8 cellular contexts compared by ENCODE assay signal in the genomic region with DNA sequence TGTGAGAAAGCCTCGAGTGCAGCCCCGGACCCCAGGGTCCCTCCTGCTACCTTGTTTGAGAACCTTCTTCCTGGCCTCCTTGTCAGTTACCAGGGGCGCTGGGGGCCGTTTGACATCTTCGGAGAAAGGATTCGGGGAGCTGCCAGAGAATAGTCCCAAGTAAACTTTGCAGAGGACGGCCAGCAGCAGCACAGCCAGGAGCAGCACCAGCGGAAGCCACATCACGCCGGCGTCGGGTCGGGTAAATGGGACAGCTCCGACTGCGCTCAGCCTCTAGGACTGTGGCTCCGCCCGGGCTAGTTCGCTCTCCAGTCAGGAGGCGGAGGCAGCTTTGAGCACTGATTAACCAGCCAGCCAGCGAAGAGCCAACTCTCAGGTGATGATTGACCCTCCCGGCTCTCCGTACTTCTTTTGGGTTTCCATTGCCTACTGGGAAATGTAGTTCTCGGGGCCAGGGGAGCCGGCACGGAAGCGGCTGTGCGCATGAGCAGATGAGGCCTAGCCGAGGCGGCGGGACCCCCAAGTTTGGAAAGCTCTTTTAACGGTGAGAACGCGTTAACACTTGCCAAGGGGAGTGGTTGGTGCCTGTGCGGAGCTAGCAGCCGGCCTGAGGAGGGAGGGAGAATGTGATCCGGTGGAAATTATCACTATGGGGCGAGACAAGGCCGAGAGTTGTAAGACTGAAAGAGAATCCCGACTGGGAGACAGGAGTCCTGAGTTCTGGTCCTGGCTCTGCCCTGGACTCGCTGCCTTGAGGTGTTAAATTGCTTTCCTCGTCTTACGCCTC. TPM values are rescaled to one million over a fixed set of nuclear protein-coding genes. Genes with fewer than 3 reads are reported as not detected.
A peak's percentile ranks its signal among the peaks of the same experiment; 100 is the strongest.
DNase-seq lines count a peak whose midpoint lies in the region; ATAC-seq and TF ChIP-seq lines count a peak whose summit lies in the region.

A gene (plus strand): TSS at position 484 of the 787 bp plus-strand sequence. CDS start 2,430 bp downstream, outside the sequence.
A gene (minus strand): TSS at position 243 of the 787 bp plus-strand sequence. CDS start 21 bp downstream, at position 222.

- H3K36me3 ChIP-seq in ascending aorta (peaks cover 18 to 25% of the 10 kb centered on the region in 2 donors), uterus (no peaks in the 10 kb centered on the region)

- TF ChIP-seq CTCF in ascending aorta (IDR thresholded peaks at IDR 0.05) (no peak), uterus (IDR thresholded peaks at IDR 0.05) (peak in 3 of 4 experiments; percentile 9 to 18 (median 14))

- DNase-seq in NCI-H1930 (lab: John Stamatoyannopoulos, UW): peak; percentile 97 to 98
- peak; percentile 97 for DNase-seq in T-helper 2 cell treated with Interferon-gamma antibody and Interleukin-4, amounts not matched to agents 5 μg/mL and 100 μg/mL, for 36 hours (ENCODE audit: low spot score)
- DNase-seq in ascending aorta (ENCODE audit: low spot score in 2 of 2): peak; percentile 95 to 100
- peak; percentile 97 to 98 (median 97) for DNase-seq in right cardiac atrium
- DNase-seq in pulmonary artery endothelial cell (ENCODE audit: low read depth, low spot score): peak; percentile 98
- peak; percentile 96 to 99 for DNase-seq in uterus

- ATAC-seq in GM18502 (IDR thresholded peaks at IDR 0.05; ENCODE audit: poor library complexity, unreplicated experiment) (peak; percentile 95), HG02970 (IDR thresholded peaks at IDR 0.05; ENCODE audit: low FRiP score, unreplicated experiment) (peak; percentile 97), right cardiac atrium (peak; percentile 97 to 98)

- H3K27me3 Mint-ChIP-seq in T-helper 2 cell treated with Interferon-gamma antibody and Interleukin-4, amounts not matched to agents 5 μg/mL and 100 μg/mL, for 36 hours (ENCODE audit: low read depth): no peaks in the 10 kb centered on the region

- H3K4me3 Mint-ChIP-seq in T-helper 2 cell treated with Interferon-gamma antibody and Interleukin-4, amounts not matched to agents 5 μg/mL and 100 μg/mL, for 36 hours: peak within 1 kb of the TSS; percentile 100

- H3K36me3 Mint-ChIP-seq in T-helper 2 cell treated with Interferon-gamma antibody and Interleukin-4, amounts not matched to agents 5 μg/mL and 100 μg/mL, for 36 hours (ENCODE audit: low read depth): peaks cover 33% of the 10 kb centered on the region

- peak within 1 kb of the TSS; percentile 98 for H3K27ac Mint-ChIP-seq in T-helper 2 cell treated with Interferon-gamma antibody and Interleukin-4, amounts not matched to agents 5 μg/mL and 100 μg/mL, for 36 hours

- H3K4me1 ChIP-seq in ascending aorta (peaks cover 11 to 13% of the 10 kb centered on the region in 2 donors), right cardiac atrium (ENCODE audit: control insufficient read depth, insufficient read depth, low read length) (peaks cover 6% of the 10 kb centered on the region), uterus (peaks cover 0 to 4% of the 10 kb centered on the region in 2 donors)

- peak within 1 kb of the TSS; percentile 81 to 83 for H3K4me3 ChIP-seq in ascending aorta
- peak within 1 kb of the TSS; percentile 89 for H3K4me3 ChIP-seq in right cardiac atrium (ENCODE audit: low read length)
- peak within 1 kb of the TSS; percentile 74 to 89 for H3K4me3 ChIP-seq in uterus

- H3K27me3 ChIP-seq in ascending aorta (no peaks in the 10 kb centered on the region), right cardiac atrium (ENCODE audit: control insufficient read depth, insufficient read depth) (no peaks in the 10 kb centered on the region), uterus (no peaks in the 10 kb centered on the region)

- intact Hi-C loops in ascending aorta (cut with DNase I) (loop anchor here (1.0 to 2.0 kb wide), 2 partner anchors 26 to 64 kb away; a partner anchor contains a TSS), right cardiac atrium (cut with DNase I) (no loop called here), uterus (cut with DNase I; ENCODE audit: low total_unique reads) (no loop called here)

- under 1% methylated on average over 42 of the region's 42 CpGs for WGBS in right cardiac atrium

- peak; percentile 84 to 92 for TF ChIP-seq POLR2A in uterus (IDR thresholded peaks at IDR 0.05)

- no peaks in the 10 kb centered on the region for H3K9me3 ChIP-seq in ascending aorta
- H3K9me3 ChIP-seq in right cardiac atrium (ENCODE audit: control insufficient read depth, low read length): no peaks in the 10 kb centered on the region
- H3K9me3 ChIP-seq in uterus: no peaks in the 10 kb centered on the region

- H3K4me1 Mint-ChIP-seq in T-helper 2 cell treated with Interferon-gamma antibody and Interleukin-4, amounts not matched to agents 5 μg/mL and 100 μg/mL, for 36 hours (ENCODE audit: low read depth): peaks cover 36% of the 10 kb centered on the region

- H3K9me3 Mint-ChIP-seq in T-helper 2 cell treated with Interferon-gamma antibody and Interleukin-4, amounts not matched to agents 5 μg/mL and 100 μg/mL, for 36 hours: no peaks in the 10 kb centered on the region

- H3K27ac ChIP-seq in ascending aorta: peak within 1 kb of the TSS; percentile 80 to 91
- peak within 1 kb of the TSS; percentile 91 for H3K27ac ChIP-seq in right cardiac atrium (ENCODE audit: low read length)
- H3K27ac ChIP-seq in uterus: peak within 1 kb of the TSS; percentile 84 to 93

RNA-seq across cellular contexts. Expression of the first gene that starts in this region (rescaled TPM):
- total RNA-seq in ascending aorta (7.1 TPM), right cardiac atrium (10 to 100 TPM; 11.5 to 16.1 (median 13.0) TPM), pulmonary artery endothelial cell (8.3 and 17.9 TPM in 2 replicates), uterus (10 to 100 TPM; 12.8 to 45.3 (median 21.0) TPM)
- polyA plus RNA-seq in right cardiac atrium: 10.7 TPM

RNA-seq across cellular contexts. Expression of the second gene that starts in this region (rescaled TPM):
- total RNA-seq in ascending aorta (20.6 TPM), right cardiac atrium (10 to 100 TPM; 22.4 to 33.5 (median 27.9) TPM), pulmonary artery endothelial cell (36.3 and 67.8 TPM in 2 replicates), uterus (10 to 100 TPM; 28.0 to 34.1 (median 31.9) TPM)
- 31.9 TPM for polyA plus RNA-seq in right cardiac atrium

Comparison
In these comparisons a context has a peak if more than half of its experiments do, and no peak if none do; other contexts are left out.
1. Peak in every context shown above with its lines: DNase-seq, ATAC-seq, H3K4me3 ChIP-seq and H3K27ac ChIP-seq.
2. CTCF ChIP-seq: peak in uterus (3 of 4); none in ascending aorta (0 of 3).